ENCODE assay signal across 19 cellular contexts in genomic region chr1:61482170-61482569, GRCh38.
"Had no signal": no experiment of that assay in that cellular context is flagged by ENCODE, and none has a peak within 500 bp of the region (broad histone marks: within the 10 kb centered on the region; RNA-seq: fewer than 3 reads in every experiment).

No MANE protein-coding gene starts in this region.

- H3K27ac ChIP-seq: ascending aorta, brain microvascular endothelial cell, heart right ventricle, lower lobe of right lung, spleen, testis, uterus had no signal

- ATAC-seq: activated naive CD4-positive, alpha-beta T cell treated with anti-CD3 and anti-CD28 coated beads, Interleukin-2, amount 50 U/mL, for 72 hours; heart right ventricle; lower lobe of right lung; naive thymus-derived CD8-positive, alpha-beta T cell had no signal

- H3K4me1 ChIP-seq: heart right ventricle, lower lobe of right lung, spleen, testis, uterus had no signal

- H3K36me3 ChIP-seq: ascending aorta, brain microvascular endothelial cell, heart right ventricle, lower lobe of right lung, spleen, uterus had no signal

- H3K9me3 ChIP-seq: ascending aorta, heart right ventricle, lower lobe of right lung, spleen, testis, uterus had no signal

- H3K27me3 ChIP-seq: ascending aorta, brain microvascular endothelial cell, spleen, testis, uterus had no signal

- DNase-seq: activated T-cell treated with anti-CD3 and anti-CD28 coated beads, Interleukin-2, amount 50 U/mL, for 1 hour; brain microvascular endothelial cell; central memory CD4-positive, alpha-beta T cell; dermis blood vessel endothelial cell; effector CD8-positive, alpha-beta T cell; erythroblast; heart right ventricle; kidney; lower lobe of right lung; naive thymus-derived CD8-positive, alpha-beta T cell; retina; spleen; stimulated activated CD4-positive, alpha-beta T cell treated with anti-CD3 and anti-CD28 coated beads, Interleukin-4, amount 100 ng/mL, for 1 hour; stimulated activated naive CD4-positive, alpha-beta T cell; testis; trophoblast cell; uterus had no signal

- H3K4me3 ChIP-seq: ascending aorta, heart right ventricle, lower lobe of right lung, spleen, testis, uterus had no signal
